In genomic region chr6:3913077-3913957, GRCh38 we compare ENCODE assay signal across 9 cellular contexts.
DNase-seq lines count a peak whose midpoint lies in the region; ATAC-seq, FAIRE-seq and TF ChIP-seq lines count a peak whose summit lies in the region.
"Had no signal": no experiment of that assay in that cellular context is flagged by ENCODE, and none has a peak within 500 bp of the region (broad histone marks: within the 10 kb centered on the region; RNA-seq: fewer than 3 reads in every experiment).

No MANE protein-coding gene starts in this region.

- no peak for TF ChIP-seq CTCF in fibroblast of villous mesenchyme (IDR thresholded peaks at IDR 0.05; ENCODE audit: insufficient read depth, low read depth, low read length)

- no peak for ATAC-seq in HG02885 (IDR thresholded peaks at IDR 0.05; ENCODE audit: poor library complexity, unreplicated experiment)
- no peak for ATAC-seq in GM21723 (IDR thresholded peaks at IDR 0.05; ENCODE audit: unreplicated experiment)

- H3K4me3 ChIP-seq in fibroblast of villous mesenchyme (ENCODE audit: low read depth, low read length), result no peak overlapping the region

- DNase-seq in EL (peak; percentile 99), RCC 7860 (ENCODE audit: low spot score) (peak; percentile 90), fibroblast of villous mesenchyme (ENCODE audit: low read depth) (peak; percentile 93), pulmonary artery endothelial cell (ENCODE audit: low read depth, low spot score) (peak; percentile 97), NCI-H510A treated with DMSO at 0.1 percent for 48 hours (lab: John Stamatoyannopoulos, UW) (no peak)
- DNase-seq in activated CD8-positive, alpha-beta memory T cell treated with anti-CD3 and anti-CD28 coated beads, Interleukin-2, amount 50 U/mL, for 48 hours, result no peak

- FAIRE-seq in RCC 7860 (lab: Jason Lieb, UNC), result peak; percentile 89
- FAIRE-seq: colon had no signal

Comparison
In these comparisons a context has a peak if more than half of its experiments do, and no peak if none do; other contexts are left out.
1. DNase-seq: peak in EL (single experiment), RCC 7860 (single experiment), fibroblast of villous mesenchyme (single experiment) and pulmonary artery endothelial cell (single experiment); none in activated CD8-positive, alpha-beta memory T cell treated with anti-CD3 and anti-CD28 coated beads, Interleukin-2, amount 50 U/mL, for 48 hours (single experiment) and NCI-H510A treated with DMSO at 0.1 percent for 48 hours (single experiment).